In genomic region chr11:78030429-78031325, GRCh38 we compare ENCODE assay signal across 9 cellular contexts. TPM values are rescaled to one million over a fixed set of nuclear protein-coding genes. Genes with fewer than 3 reads are reported as not detected.
A peak's percentile ranks its signal among the peaks of the same experiment; 100 is the strongest.
DNase-seq lines count a peak whose midpoint lies in the region; ATAC-seq, FAIRE-seq and TF ChIP-seq lines count a peak whose summit lies in the region.
"Had no signal": no experiment of that assay in that cellular context is flagged by ENCODE, and none has a peak within 500 bp of the region (broad histone marks: within the 10 kb centered on the region; RNA-seq: fewer than 3 reads in every experiment).

No MANE protein-coding gene starts in this region.

- no peaks in the 10 kb centered on the region for H3K9me3 ChIP-seq in MM.1S (replicated peaks; ENCODE audit: insufficient read depth, low read length)

- no peaks in the 10 kb centered on the region for H3K36me3 ChIP-seq in MM.1S (replicated peaks; ENCODE audit: insufficient read depth, low read length)

- no peak overlapping the region for H3K4me3 ChIP-seq in astrocyte of the spinal cord (ENCODE audit: low read depth, low read length)
- H3K4me3 ChIP-seq in MM.1S (ENCODE audit: low read length) = no peak overlapping the region
- H3K4me3 ChIP-seq: skin epidermis had no signal

- peak; percentile 82 for FAIRE-seq in urothelium cell line (lab: Jason Lieb, UNC)

- peak; percentile 93 for ATAC-seq in left lobe of liver

- H3K27me3 ChIP-seq in MM.1S (replicated peaks; ENCODE audit: insufficient read depth, low read length) = no peaks in the 10 kb centered on the region

- no peaks in the 10 kb centered on the region for H3K79me2 ChIP-seq in MM.1S (ENCODE audit: low read length)

- H3K9ac ChIP-seq in MM.1S (ENCODE audit: low read length) = no peak overlapping the region

- no peak overlapping the region for H3K27ac ChIP-seq in MM.1S (ENCODE audit: low read length)
- H3K27ac ChIP-seq: skin epidermis had no signal

- H3K9me2 ChIP-seq in MM.1S (replicated peaks; ENCODE audit: insufficient read depth, low read length) = no peaks in the 10 kb centered on the region

- H3K4me1 ChIP-seq in MM.1S (ENCODE audit: low read length) = no peaks in the 10 kb centered on the region

- no peak overlapping the region for H2AFZ ChIP-seq in MM.1S (ENCODE audit: low read length)

- TF ChIP-seq CTCF in astrocyte of the spinal cord (IDR thresholded peaks at IDR 0.05; ENCODE audit: low read depth, low read length) (no peak), MM.1S (IDR thresholded peaks at IDR 0.05; ENCODE audit: low read length) (no peak)

- in situ Hi-C loops in astrocyte of the spinal cord (cut with HindIII; ENCODE audit: low sequenced_read_pairs) = no loop called here

- no peaks in the 10 kb centered on the region for H3F3A ChIP-seq in MM.1S (ENCODE audit: insufficient read depth, low read length)

- no peaks in the 10 kb centered on the region for H4K20me1 ChIP-seq in MM.1S (ENCODE audit: insufficient read depth, low read length)

- no peak overlapping the region for H3K4me2 ChIP-seq in MM.1S (ENCODE audit: low read depth, low read length)

- DNase-seq in C1 segment of cervical spinal cord (lab: John Stamatoyannopoulos, UW) = peak; percentile 6 to 93 (median 86)
- peak; percentile 98 for DNase-seq in NCI-H2029 (lab: John Stamatoyannopoulos, UW)
- peak; percentile 78 for DNase-seq in astrocyte of the spinal cord (ENCODE audit: low read depth, low spot score)
- DNase-seq in left lobe of liver (ENCODE audit: low spot score) = peak; percentile 66
- peak; percentile 89 for DNase-seq in urothelium cell line (ENCODE audit: low spot score)
- DNase-seq in MM.1S = no peak
- DNase-seq in activated effector memory CD4-positive, alpha-beta T cell treated with Interleukin-2 at 50 U/mL for 16 hours = no peak
- no peak for DNase-seq in MV-4-11 (lab: John Stamatoyannopoulos, UW)

RNA-seq across cellular contexts. Expression of gene KCTD14, which starts 7.6 kb away (rescaled TPM):
- total RNA-seq in left lobe of liver = 4.1 TPM

RNA-seq across cellular contexts. Expression of gene THRSP, which starts 33.0 kb away (rescaled TPM):
- total RNA-seq in left lobe of liver = 48.6 TPM

RNA-seq across cellular contexts. Expression of gene INTS4, which starts 36.2 kb away (rescaled TPM):
- 10.1 TPM for total RNA-seq in left lobe of liver

RNA-seq across cellular contexts. Expression of gene NDUFC2, which starts 49.0 kb away (rescaled TPM):
- 210 TPM for total RNA-seq in left lobe of liver

Comparison
In these comparisons a context has a peak if more than half of its experiments do, and no peak if none do; other contexts are left out.
1. DNase-seq: peak in C1 segment of cervical spinal cord (14 of 14), NCI-H2029 (single experiment), astrocyte of the spinal cord (single experiment), left lobe of liver (single experiment) and urothelium cell line (single experiment); none in MM.1S (single experiment), activated effector memory CD4-positive, alpha-beta T cell treated with Interleukin-2 at 50 U/mL for 16 hours (single experiment) and MV-4-11 (single experiment).